ENCODE assay signal across 1 cellular context in genomic region chr9:33076360-33077004, GRCh38.
A peak's percentile ranks its signal among the peaks of the same experiment; 100 is the strongest.
TF ChIP-seq lines count a peak whose summit lies in the region.

TSS of gene SMU1 (minus strand) at chr9:33076674. CDS start at chr9:33076608, 66 bp downstream.

TF ChIP-seq in HepG2, 621 proteins besides CTCF, POLR2A, EP300 and RAD21 (continued from another document):
- TF ChIP-seq TFDP1 (CRISPR knock-in tag; IDR thresholded peaks at IDR 0.05; ENCODE audit: borderline replicate concordance) (peak; percentile 73; the same call in 1 of the 2 replicates), HOXA3 (CRISPR knock-in tag; IDR thresholded peaks at IDR 0.05) (peak; percentile 94), TAF15 (IDR thresholded peaks at IDR 0.05; ENCODE audit: low read depth, low read length, poor library complexity, severe bottlenecking) (no peak), ZNF557 (CRISPR knock-in tag; IDR thresholded peaks at IDR 0.05) (0 out of 2 replicates have a peak, but pooled peaks have one; percentile 19), ZSCAN25 (CRISPR knock-in tag; IDR thresholded peaks at IDR 0.05) (peak; percentile 95), ZNF501 (CRISPR knock-in tag; IDR thresholded peaks at IDR 0.05) (peak; percentile 72), RFXAP (CRISPR knock-in tag; IDR thresholded peaks at IDR 0.05; ENCODE audit: borderline replicate concordance) (peak; percentile 44; the same call in 1 of the 2 replicates), IKZF4 (CRISPR knock-in tag; IDR thresholded peaks at IDR 0.05; ENCODE audit: borderline replicate concordance, low read depth, not compliant biosample characterization) (peak; percentile 64), THAP9 (CRISPR knock-in tag; IDR thresholded peaks at IDR 0.05; ENCODE audit: borderline replicate concordance) (peak; percentile 84), ZNF570 (CRISPR knock-in tag; IDR thresholded peaks at IDR 0.05; ENCODE audit: borderline replicate concordance) (0 out of 2 replicates have a peak, but pooled peaks have one; percentile 39), NFYC (CRISPR knock-in tag; IDR thresholded peaks at IDR 0.05) (no peak), ZHX2 (IDR thresholded peaks at IDR 0.05; ENCODE audit: low read depth) (peak; percentile 83), ZHX2 (CRISPR knock-in tag; IDR thresholded peaks at IDR 0.05; ENCODE audit: borderline replicate concordance) (no peak), ZGPAT (CRISPR knock-in tag; IDR thresholded peaks at IDR 0.05) (peak; percentile 85), MAZ (IDR thresholded peaks at IDR 0.05; ENCODE audit: borderline replicate concordance, low read depth, low read length) (no peak), MAZ (CRISPR knock-in tag; IDR thresholded peaks at IDR 0.05; ENCODE audit: low read depth) (peak; percentile 78), SRY (CRISPR knock-in tag; IDR thresholded peaks at IDR 0.05) (peak; percentile 66), ZNF614 (CRISPR knock-in tag; IDR thresholded peaks at IDR 0.05; ENCODE audit: borderline replicate concordance) (peak; percentile 77; the same call in 1 of the 2 replicates), ERF (CRISPR knock-in tag; IDR thresholded peaks at IDR 0.05) (peak; percentile 88), EHMT2 (IDR thresholded peaks at IDR 0.05; ENCODE audit: borderline replicate concordance, low read depth, low read length) (0 out of 2 replicates have a peak, but pooled peaks have one; percentile 28), ZBTB25 (CRISPR knock-in tag; IDR thresholded peaks at IDR 0.05) (peak; percentile 78), POGZ (CRISPR knock-in tag; IDR thresholded peaks at IDR 0.05) (peak; percentile 87), ASH2L (IDR thresholded peaks at IDR 0.05; ENCODE audit: insufficient read length, low read depth, low read length) (peak; percentile 91), PHF21A (CRISPR knock-in tag; IDR thresholded peaks at IDR 0.05) (peak; percentile 71; the same call in 1 of the 2 replicates), ZC3H4 (CRISPR knock-in tag; IDR thresholded peaks at IDR 0.05; ENCODE audit: borderline replicate concordance) (no peak), ZNF121 (CRISPR knock-in tag; IDR thresholded peaks at IDR 0.05) (0 out of 2 replicates have a peak, but pooled peaks have one; percentile 15), ONECUT2 (CRISPR knock-in tag; IDR thresholded peaks at IDR 0.05) (0 out of 2 replicates have a peak, but pooled peaks have one; percentile 10), HMG20B (CRISPR knock-in tag; conservative IDR thresholded peaks at IDR 0.05) (peak; percentile 48; the same call in 1 of the 2 replicates)
- TF ChIP-seq, protein P1, sequence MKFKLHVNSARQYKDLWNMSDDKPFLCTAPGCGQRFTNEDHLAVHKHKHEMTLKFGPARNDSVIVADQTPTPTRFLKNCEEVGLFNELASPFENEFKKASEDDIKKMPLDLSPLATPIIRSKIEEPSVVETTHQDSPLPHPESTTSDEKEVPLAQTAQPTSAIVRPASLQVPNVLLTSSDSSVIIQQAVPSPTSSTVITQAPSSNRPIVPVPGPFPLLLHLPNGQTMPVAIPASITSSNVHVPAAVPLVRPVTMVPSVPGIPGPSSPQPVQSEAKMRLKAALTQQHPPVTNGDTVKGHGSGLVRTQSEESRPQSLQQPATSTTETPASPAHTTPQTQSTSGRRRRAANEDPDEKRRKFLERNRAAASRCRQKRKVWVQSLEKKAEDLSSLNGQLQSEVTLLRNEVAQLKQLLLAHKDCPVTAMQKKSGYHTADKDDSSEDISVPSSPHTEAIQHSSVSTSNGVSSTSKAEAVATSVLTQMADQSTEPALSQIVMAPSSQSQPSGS (CRISPR knock-in tag; IDR thresholded peaks at IDR 0.05), result peak; percentile 73; the same call in 1 of the 2 replicates
- TF ChIP-seq, protein P2, sequence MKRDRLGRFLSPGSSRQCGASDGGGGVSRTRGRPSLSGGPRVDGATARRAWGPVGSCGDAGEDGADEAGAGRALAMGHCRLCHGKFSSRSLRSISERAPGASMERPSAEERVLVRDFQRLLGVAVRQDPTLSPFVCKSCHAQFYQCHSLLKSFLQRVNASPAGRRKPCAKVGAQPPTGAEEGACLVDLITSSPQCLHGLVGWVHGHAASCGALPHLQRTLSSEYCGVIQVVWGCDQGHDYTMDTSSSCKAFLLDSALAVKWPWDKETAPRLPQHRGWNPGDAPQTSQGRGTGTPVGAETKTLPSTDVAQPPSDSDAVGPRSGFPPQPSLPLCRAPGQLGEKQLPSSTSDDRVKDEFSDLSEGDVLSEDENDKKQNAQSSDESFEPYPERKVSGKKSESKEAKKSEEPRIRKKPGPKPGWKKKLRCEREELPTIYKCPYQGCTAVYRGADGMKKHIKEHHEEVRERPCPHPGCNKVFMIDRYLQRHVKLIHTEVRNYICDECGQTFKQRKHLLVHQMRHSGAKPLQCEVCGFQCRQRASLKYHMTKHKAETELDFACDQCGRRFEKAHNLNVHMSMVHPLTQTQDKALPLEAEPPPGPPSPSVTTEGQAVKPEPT (CRISPR knock-in tag; IDR thresholded peaks at IDR 0.05; ENCODE audit: low read depth), result 0 out of 2 replicates have a peak, but pooled peaks have one; percentile 26
- TF ChIP-seq, protein P3, sequence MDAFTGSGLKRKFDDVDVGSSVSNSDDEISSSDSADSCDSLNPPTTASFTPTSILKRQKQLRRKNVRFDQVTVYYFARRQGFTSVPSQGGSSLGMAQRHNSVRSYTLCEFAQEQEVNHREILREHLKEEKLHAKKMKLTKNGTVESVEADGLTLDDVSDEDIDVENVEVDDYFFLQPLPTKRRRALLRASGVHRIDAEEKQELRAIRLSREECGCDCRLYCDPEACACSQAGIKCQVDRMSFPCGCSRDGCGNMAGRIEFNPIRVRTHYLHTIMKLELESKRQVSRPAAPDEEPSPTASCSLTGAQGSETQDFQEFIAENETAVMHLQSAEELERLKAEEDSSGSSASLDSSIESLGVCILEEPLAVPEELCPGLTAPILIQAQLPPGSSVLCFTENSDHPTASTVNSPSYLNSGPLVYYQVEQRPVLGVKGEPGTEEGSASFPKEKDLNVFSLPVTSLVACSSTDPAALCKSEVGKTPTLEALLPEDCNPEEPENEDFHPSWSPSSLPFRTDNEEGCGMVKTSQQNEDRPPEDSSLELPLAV (CRISPR knock-in tag; conservative IDR thresholded peaks at IDR 0.05; ENCODE audit: low read depth), result no peak
TF ChIP-seq in HepG2: peak in this region for 270.
